Comparison of ENCODE assay signal across 16 cellular contexts in genomic region chr5:31931872-31932271, GRCh38.
"Had no signal": no experiment of that assay in that cellular context is flagged by ENCODE, and none has a peak within 500 bp of the region (broad histone marks: within the 10 kb centered on the region; RNA-seq: fewer than 3 reads in every experiment).

No MANE protein-coding gene starts in this region.

- DNase-seq: dermis blood vessel endothelial cell; dorsolateral prefrontal cortex; effector CD4-positive, alpha-beta T cell; effector memory CD4-positive, alpha-beta T cell; foreskin keratinocyte; heart left ventricle; hypothalamus; immature natural killer cell; kidney; kidney glomerular epithelial cell; left colon; left lung; left ventricle myocardium superior; lower lobe of right lung; mesenchymal stem cell; mucosa of descending colon had no signal
